Comparison of ENCODE assay signal across 8 cellular contexts in genomic region chr12:104741072-104741471, GRCh38.
DNase-seq lines count a peak whose midpoint lies in the region; ATAC-seq and TF ChIP-seq lines count a peak whose summit lies in the region.

No MANE protein-coding gene starts in this region.

- intact Hi-C loops in Right ventricle myocardium superior (cut with DNase I) = no loop called here
- intact Hi-C loops in left ventricle myocardium superior (cut with micrococcal nuclease) = no loop called here

- peak overlapping the region; percentile 77 for H3K4me3 Mint-ChIP-seq in activated naive CD8-positive, alpha-beta T cell treated with anti-CD3 and anti-CD28 coated beads, Interleukin-2, amount 10 ng/mL, durations not matched to agents 7 days and 5 days
- no peak overlapping the region for H3K4me3 Mint-ChIP-seq in type B pancreatic cell

- H3K4me1 Mint-ChIP-seq in activated naive CD8-positive, alpha-beta T cell treated with anti-CD3 and anti-CD28 coated beads, Interleukin-2, amount 10 ng/mL, durations not matched to agents 7 days and 5 days = peaks cover 60% of the 10 kb centered on the region
- peaks cover 49% of the 10 kb centered on the region for H3K4me1 Mint-ChIP-seq in type B pancreatic cell (ENCODE audit: unreplicated experiment)

- no peaks in the 10 kb centered on the region for H3K9me3 Mint-ChIP-seq in activated naive CD8-positive, alpha-beta T cell treated with anti-CD3 and anti-CD28 coated beads, Interleukin-2, amount 10 ng/mL, durations not matched to agents 7 days and 5 days
- peaks cover 4% of the 10 kb centered on the region for H3K9me3 Mint-ChIP-seq in type B pancreatic cell

- H3K27ac Mint-ChIP-seq in activated naive CD8-positive, alpha-beta T cell treated with anti-CD3 and anti-CD28 coated beads, Interleukin-2, amount 10 ng/mL, durations not matched to agents 7 days and 5 days = peak overlapping the region; percentile 92
- peak overlapping the region; percentile 52 for H3K27ac Mint-ChIP-seq in type B pancreatic cell

- POLR2A ChIA-PET in activated naive CD8-positive, alpha-beta T cell treated with anti-CD3 and anti-CD28 coated beads, Interleukin-2, amount 10 ng/mL, durations not matched to agents 7 days and 5 days (lab: Charles Lee) = interaction anchor here (0.9 kb wide), 1 partner anchor 20 kb away, joined by 4 read pairs; no protein-coding TSS in a partner anchor

- DNase-seq in Right ventricle myocardium superior (no peak), left ventricle myocardium superior (no peak), type B pancreatic cell (ENCODE audit: extremely low spot score, unreplicated experiment) (no peak), NCI-H526 (lab: John Stamatoyannopoulos, UW) (no peak), NOMO-1 (lab: John Stamatoyannopoulos, UW; ENCODE audit: unreplicated experiment in 2 of 2) (no peak), T1000 (lab: John Stamatoyannopoulos, UW) (no peak)
- DNase-seq in activated naive CD8-positive, alpha-beta T cell treated with anti-CD3 and anti-CD28 coated beads, Interleukin-2, amount 10 ng/mL, durations not matched to agents 7 days and 5 days = peak; percentile 52

- H3K36me3 Mint-ChIP-seq in activated naive CD8-positive, alpha-beta T cell treated with anti-CD3 and anti-CD28 coated beads, Interleukin-2, amount 10 ng/mL, durations not matched to agents 7 days and 5 days = peaks cover 25% of the 10 kb centered on the region
- H3K36me3 Mint-ChIP-seq in type B pancreatic cell = peaks cover 4% of the 10 kb centered on the region

- TF ChIP-seq CTCF in type B pancreatic cell (conservative IDR thresholded peaks at IDR 0.05) = no peak

- peak; percentile 37 for ATAC-seq in Right ventricle myocardium superior (ENCODE audit: poor library complexity)
- ATAC-seq in left ventricle myocardium superior = no peak
- peak; percentile 25 for ATAC-seq in HG02981 (IDR thresholded peaks at IDR 0.05; ENCODE audit: unreplicated experiment)
- peak; percentile 66 for ATAC-seq in activated naive CD8-positive, alpha-beta T cell treated with anti-CD3 and anti-CD28 coated beads, Interleukin-2, amount 10 ng/mL, durations not matched to agents 7 days and 5 days (ENCODE audit: low read depth)

- H3K27me3 Mint-ChIP-seq in activated naive CD8-positive, alpha-beta T cell treated with anti-CD3 and anti-CD28 coated beads, Interleukin-2, amount 10 ng/mL, durations not matched to agents 7 days and 5 days = peaks cover 2% of the 10 kb centered on the region
- H3K27me3 Mint-ChIP-seq in type B pancreatic cell = no peaks in the 10 kb centered on the region
